In genomic region chr19:17512574-17512939, GRCh38 we compare ENCODE assay signal across 8 cellular contexts. TPM values are rescaled to one million over a fixed set of nuclear protein-coding genes. Genes with fewer than 3 reads are reported as not detected.
DNase-seq lines count a peak whose midpoint lies in the region; ATAC-seq, FAIRE-seq and TF ChIP-seq lines count a peak whose summit lies in the region.

No MANE protein-coding gene starts in this region.

- TF ChIP-seq POLR2A in H54 (IDR thresholded peaks at IDR 0.05; ENCODE audit: low read depth, low read length) = no peak

- DNase-seq in GM06990 (ENCODE audit: extremely low read depth, insufficient read length) = no peak
- DNase-seq in PC-3 = no peak
- DNase-seq in epithelial cell of esophagus (ENCODE audit: low read depth) = no peak
- no peak for DNase-seq in pancreas
- no peak for DNase-seq in HPDE6-E6E7 (ENCODE audit: extremely low spot score)
- DNase-seq in H54 (ENCODE audit: insufficient read length, low spot score) = no peak
- no peak for DNase-seq in GM19239 (ENCODE audit: insufficient read length, low spot score)

- H3K4me3 ChIP-seq in GM06990 (replicated peaks; ENCODE audit: low read depth, low read length) = peak overlapping the region; percentile 96
- H3K4me3 ChIP-seq in PC-3 (ENCODE audit: low read length) = peak overlapping the region; percentile 91
- peak overlapping the region; percentile 78 for H3K4me3 ChIP-seq in epithelial cell of esophagus (ENCODE audit: low read length)
- H3K4me3 ChIP-seq in pancreas = peak overlapping the region; percentile 60 to 99 (median 72)

- no peaks in the 10 kb centered on the region for H3F3A ChIP-seq in PC-3 (ENCODE audit: low read length, unreplicated experiment)

- peaks cover 12% of the 10 kb centered on the region for H3K36me3 ChIP-seq in GM06990 (ENCODE audit: control insufficient read depth, insufficient read depth, low read length)
- peaks cover 10% of the 10 kb centered on the region for H3K36me3 ChIP-seq in PC-3 (ENCODE audit: low read depth, low read length)
- peaks cover 0 to 5% (median 0%) of the 10 kb centered on the region in 3 donors for H3K36me3 ChIP-seq in pancreas

- H3K9me2 ChIP-seq in PC-3 (replicated peaks; ENCODE audit: low read length) = no peaks in the 10 kb centered on the region

- H3K9ac ChIP-seq in PC-3 (ENCODE audit: low read length) = peak overlapping the region; percentile 99

- POLR2A ChIA-PET in PC-3 (lab: Charles Lee; ENCODE audit: unreplicated experiment) = no interaction called here

- H3K79me2 ChIP-seq in PC-3 (ENCODE audit: low read length) = peaks cover 58% of the 10 kb centered on the region

- no peak for FAIRE-seq in pancreas (lab: Jason Lieb, UNC)
- FAIRE-seq in H54 (lab: Jason Lieb, UNC) = no peak
- no peak for FAIRE-seq in GM19239 (lab: Jason Lieb, UNC)

- 57% methylated on average over 9 of the region's 9 CpGs for WGBS in pancreas, 2 donors

- peaks cover 4% of the 10 kb centered on the region for H3K9me3 ChIP-seq in PC-3 (ENCODE audit: low read length)
- no peaks in the 10 kb centered on the region for H3K9me3 ChIP-seq in pancreas

- no peaks in the 10 kb centered on the region for H4K20me1 ChIP-seq in PC-3 (ENCODE audit: low read length)

- CTCF ChIA-PET in PC-3 (lab: Charles Lee) = no interaction called here

- H3K27ac ChIP-seq in PC-3 (ENCODE audit: low read length) = no peak overlapping the region
- H3K27ac ChIP-seq in pancreas = peak overlapping the region; percentile 93 to 97 (median 94)

- H3K4me2 ChIP-seq in PC-3 (ENCODE audit: low read length) = peak overlapping the region; percentile 87

- no peak for ATAC-seq in PC-3
- no peak for ATAC-seq in pancreas
- no peak for ATAC-seq in GM18511 (IDR thresholded peaks at IDR 0.05; ENCODE audit: unreplicated experiment)

- no peaks in the 10 kb centered on the region for H3K27me3 ChIP-seq in GM06990 (replicated peaks; ENCODE audit: control insufficient read depth, insufficient read depth, low read length)
- H3K27me3 ChIP-seq in PC-3 (ENCODE audit: low read length) = no peaks in the 10 kb centered on the region
- no peaks in the 10 kb centered on the region for H3K27me3 ChIP-seq in pancreas

- peaks cover 21% of the 10 kb centered on the region for H3K4me1 ChIP-seq in PC-3 (ENCODE audit: insufficient read depth, low read length)
- H3K4me1 ChIP-seq in pancreas = peaks cover 10 to 21% (median 10%) of the 10 kb centered on the region in 3 donors

- no peak for TF ChIP-seq CTCF in GM06990 (IDR thresholded peaks at IDR 0.05; ENCODE audit: insufficient read depth, low read length, poor library complexity, severe bottlenecking)
- TF ChIP-seq CTCF in PC-3 (conservative IDR thresholded peaks at IDR 0.05; ENCODE audit: low read depth, low read length) = no peak
- no peak for TF ChIP-seq CTCF in epithelial cell of esophagus (IDR thresholded peaks at IDR 0.05; ENCODE audit: insufficient read depth, low read depth, low read length, missing control alignments)
- TF ChIP-seq CTCF in pancreas (IDR thresholded peaks at IDR 0.05) = no peak

- no TSS peak for BruUV-seq in PC-3 (replicated peaks; lab: Mats Ljungman, UMichigan)

- peak overlapping the region; percentile 81; the same call in 1 of the 2 replicates for H2AFZ ChIP-seq in PC-3 (ENCODE audit: low read length)

- intact Hi-C loops in PC-3 (cut with micrococcal nuclease) = loop anchor here (5.0 kb wide), 1 partner anchor 265 kb away; no protein-coding TSS in a partner anchor
- intact Hi-C loops in pancreas (cut with DNase I) = no loop called here

RNA-seq across cellular contexts. Expression of gene PGLS, which starts 1.1 kb away (rescaled TPM):
- total RNA-seq in PC-3 (2014; rRNA removed) = 130 and 146 TPM in 2 replicates
- 10 to 100 TPM; 28.8 to 53.8 (median 46.6) TPM for total RNA-seq in pancreas
- polyA plus RNA-seq in pancreas = 10 to 100 TPM; 53.6 to 65.8 TPM

RNA-seq across cellular contexts. Expression of gene SLC27A1, which starts 42.2 kb away (rescaled TPM):
- total RNA-seq in PC-3 (2014; rRNA removed) = 8.9 and 9.7 TPM in 2 replicates
- total RNA-seq in pancreas = 10 to 100 TPM in 3 of 6 donors, 1 to 10 TPM in 3; 9.4 to 18.1 (median 10.2) TPM
- polyA plus RNA-seq in pancreas = 10 to 100 TPM; 31.4 to 37.1 TPM

RNA-seq across cellular contexts. Expression of gene COLGALT1, which starts 42.9 kb away (rescaled TPM):
- total RNA-seq in PC-3 (2014; rRNA removed) (80.7 and 98.8 TPM in 2 replicates), pancreas (10 to 100 TPM; 13.5 to 50.6 (median 19.5) TPM)
- 10 to 100 TPM; 27.6 to 34.4 TPM for polyA plus RNA-seq in pancreas

RNA-seq across cellular contexts. Expression of gene NXNL1, which starts 51.8 kb away (rescaled TPM):
- total RNA-seq in PC-3 (2014; rRNA removed) (not detected in 2 replicates), pancreas (not detected)
- under 1 TPM in 1 of 2 donors, not detected in 1; 0.19 TPM for polyA plus RNA-seq in pancreas
